Comparison of ENCODE assay signal across 10 cellular contexts in genomic region chr9:84670106-84670800, GRCh38. TPM values are rescaled to one million over a fixed set of nuclear protein-coding genes. Genes with fewer than 3 reads are reported as not detected.
DNase-seq lines count a peak whose midpoint lies in the region; ATAC-seq, FAIRE-seq and TF ChIP-seq lines count a peak whose summit lies in the region.
"Had no signal": no experiment of that assay in that cellular context is flagged by ENCODE, and none has a peak within 500 bp of the region (broad histone marks: within the 10 kb centered on the region; RNA-seq: fewer than 3 reads in every experiment).

No MANE protein-coding gene starts in this region.

- peaks cover 82% of the 10 kb centered on the region for H3K27me3 Mint-ChIP-seq in WTC11 (ENCODE audit: low read depth)

- FAIRE-seq in GM12892 (lab: Jason Lieb, UNC): no peak
- FAIRE-seq: GM19239 had no signal

- no peak overlapping the region for H3K9ac ChIP-seq in rectal smooth muscle tissue (ENCODE audit: low read length)

- H3K36me3 ChIP-seq in right atrium auricular region (no peaks in the 10 kb centered on the region), rectal smooth muscle tissue (ENCODE audit: control insufficient read depth, insufficient read depth, low read length) (no peaks in the 10 kb centered on the region)

- H3K4me1 ChIP-seq in right atrium auricular region (peaks cover 0 to 25% of the 10 kb centered on the region in 2 donors), rectal smooth muscle tissue (ENCODE audit: control insufficient read depth, insufficient read depth, low read length) (peaks cover 2% of the 10 kb centered on the region)

- peaks cover 16% of the 10 kb centered on the region for H3K4me1 Mint-ChIP-seq in WTC11
- H3K4me1 Mint-ChIP-seq: central memory CD8-positive, alpha-beta T cell had no signal

- H3K36me3 Mint-ChIP-seq in WTC11: no peaks in the 10 kb centered on the region

- POLR2A ChIA-PET in WTC11 (lab: Charles Lee): interaction anchor here (0.5 to 0.6 kb wide), 2 partner anchors 266 to 1126 kb away, joined by 3 read pairs; no protein-coding TSS in a partner anchor

- H3K27ac Mint-ChIP-seq in WTC11: no peak overlapping the region

- H3K27me3 ChIP-seq in right atrium auricular region: peaks cover 0 to 5% of the 10 kb centered on the region in 2 donors
- H3K27me3 ChIP-seq in rectal smooth muscle tissue (ENCODE audit: control insufficient read depth, insufficient read depth, low read length): peaks cover 10% of the 10 kb centered on the region

- peak overlapping the region; percentile 51 to 65 for H3K4me3 ChIP-seq in right atrium auricular region
- peak overlapping the region; percentile 62 for H3K4me3 ChIP-seq in rectal smooth muscle tissue (ENCODE audit: low read length)

- DNase-seq in GM12892 (ENCODE audit: insufficient read length) (peak; percentile 7), WTC11 (ENCODE audit: low spot score) (peak; percentile 62), right atrium auricular region (ENCODE audit: low spot score) (peak; percentile 59), SW480 (ENCODE audit: low spot score) (no peak), NCI-H2171 treated with DMSO at 0.1 percent for 48 hours (lab: John Stamatoyannopoulos, UW) (no peak), inferior parietal cortex (ENCODE audit: extremely low spot score) (no peak)

- no peaks in the 10 kb centered on the region for H3K9me3 ChIP-seq in right atrium auricular region

- TF ChIP-seq CTCF in WTC11 (IDR thresholded peaks at IDR 0.05) (no peak), right atrium auricular region (IDR thresholded peaks at IDR 0.05) (no peak)

- peak; percentile 56 for ATAC-seq in WTC11
- ATAC-seq in GM19324 (IDR thresholded peaks at IDR 0.05; ENCODE audit: low FRiP score, unreplicated experiment): no peak

- peak overlapping the region; percentile 74 to 85 for H3K27ac ChIP-seq in right atrium auricular region
- no peak overlapping the region for H3K27ac ChIP-seq in rectal smooth muscle tissue (ENCODE audit: low read depth, low read length)

- CTCF ChIA-PET in WTC11 (lab: Charles Lee): interaction anchor here (0.7 to 1.5 kb wide), 15 partner anchors 18 to 755 kb away, joined by 3 to 11 read pairs (median 4); no protein-coding TSS in a partner anchor

- no peak for TF ChIP-seq POLR2A in GM12892 (IDR thresholded peaks at IDR 0.05; ENCODE audit: low read depth, low read length)

- peak overlapping the region; percentile 74 for H3K4me3 Mint-ChIP-seq in WTC11
- H3K4me3 Mint-ChIP-seq: central memory CD8-positive, alpha-beta T cell had no signal

- peaks cover under 1% of the 10 kb centered on the region for H3K9me3 Mint-ChIP-seq in WTC11
- H3K9me3 Mint-ChIP-seq: central memory CD8-positive, alpha-beta T cell had no signal

TF ChIP-seq in WTC11, 78 proteins besides CTCF, POLR2A, EP300 and RAD21:
- TF ChIP-seq, protein P1, sequence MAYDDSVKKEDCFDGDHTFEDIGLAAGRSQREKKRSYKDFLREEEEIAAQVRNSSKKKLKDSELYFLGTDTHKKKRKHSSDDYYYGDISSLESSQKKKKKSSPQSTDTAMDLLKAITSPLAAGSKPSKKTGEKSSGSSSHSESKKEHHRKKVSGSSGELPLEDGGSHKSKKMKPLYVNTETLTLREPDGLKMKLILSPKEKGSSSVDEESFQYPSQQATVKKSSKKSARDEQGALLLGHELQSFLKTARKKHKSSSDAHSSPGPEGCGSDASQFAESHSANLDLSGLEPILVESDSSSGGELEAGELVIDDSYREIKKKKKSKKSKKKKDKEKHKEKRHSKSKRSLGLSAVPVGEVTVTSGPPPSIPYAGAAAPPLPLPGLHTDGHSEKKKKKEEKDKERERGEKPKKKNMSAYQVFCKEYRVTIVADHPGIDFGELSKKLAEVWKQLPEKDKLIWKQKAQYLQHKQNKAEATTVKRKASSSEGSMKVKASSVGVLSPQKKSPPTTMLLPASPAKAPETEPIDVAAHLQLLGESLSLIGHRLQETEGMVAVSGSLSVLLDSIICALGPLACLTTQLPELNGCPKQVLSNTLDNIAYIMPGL (CRISPR knock-in tag; IDR thresholded peaks at IDR 0.05): peak; percentile 64; the same call in 1 of the 2 replicates
- TF ChIP-seq RORB (CRISPR knock-in tag; IDR thresholded peaks at IDR 0.05) (no peak), MAX (CRISPR knock-in tag; IDR thresholded peaks at IDR 0.05) (0 out of 2 replicates have a peak, but pooled peaks have one; percentile 34), PRDM15 (CRISPR knock-in tag; IDR thresholded peaks at IDR 0.05) (no peak), E2F5 (CRISPR knock-in tag; IDR thresholded peaks at IDR 0.05) (peak; percentile 15; the same call in 1 of the 2 replicates), SP1 (CRISPR knock-in tag; conservative IDR thresholded peaks at IDR 0.05) (peak; percentile 24; the same call in 1 of the 2 replicates), CREM (CRISPR knock-in tag; IDR thresholded peaks at IDR 0.05) (0 out of 2 replicates have a peak, but pooled peaks have one; percentile 6), MYBL2 (CRISPR knock-in tag; IDR thresholded peaks at IDR 0.05) (peak; percentile 81)
TF ChIP-seq in WTC11: peak in this region for 6.

RNA-seq across cellular contexts. Expression of gene NTRK2, which starts 0.7 kb away (rescaled TPM):
- 0.28 TPM for polyA plus RNA-seq in GM12892 (2012; ENCODE audit: missing spikeins)
- total RNA-seq in WTC11 (2021): 0.02 to 0.05 TPM (median 0.05 TPM) in 3 replicates
- 10 to 100 TPM; 11.9 to 30.1 TPM for total RNA-seq in right atrium auricular region

Comparison
In these comparisons a context has a peak if more than half of its experiments do, and no peak if none do; other contexts are left out.
1. DNase-seq: peak in GM12892 (single experiment), WTC11 (single experiment) and right atrium auricular region (single experiment); none in SW480 (single experiment), NCI-H2171 treated with DMSO at 0.1 percent for 48 hours (single experiment) and inferior parietal cortex (single experiment).
2. RNA of gene NTRK2, which starts 0.7 kb away (total RNA-seq): 11.9 to 30.1 TPM in right atrium auricular region; 0.02 to 0.05 TPM in WTC11; every median in the first group is over 10 times any median in the second.